In genomic region chr3:6680119-6680806, GRCh38 we compare ENCODE assay signal across 17 cellular contexts.
DNase-seq lines count a peak whose midpoint lies in the region; ATAC-seq, FAIRE-seq and TF ChIP-seq lines count a peak whose summit lies in the region.
"Had no signal": no experiment of that assay in that cellular context is flagged by ENCODE, and none has a peak within 500 bp of the region (broad histone marks: within the 10 kb centered on the region; RNA-seq: fewer than 3 reads in every experiment).

No MANE protein-coding gene starts in this region.

- peak; percentile 69 for FAIRE-seq in GM12892 (lab: Jason Lieb, UNC)

- no peak overlapping the region for H3K27ac ChIP-seq in caudate nucleus (ENCODE audit: low read depth, low read length)

- no peak for TF ChIP-seq POLR2A in GM12892 (IDR thresholded peaks at IDR 0.05; ENCODE audit: low read depth, low read length)

- DNase-seq in GM12892 (ENCODE audit: insufficient read length) (peak; percentile 4), mucosa of gallbladder (ENCODE audit: low spot score) (no peak), SHP77 treated with DMSO at 0.1 percent for 48 hours (lab: John Stamatoyannopoulos, UW) (no peak), SHP77 (lab: John Stamatoyannopoulos, UW) (no peak), caudate nucleus (lab: John Stamatoyannopoulos, UW) (no peak)
- DNase-seq: activated T-cell treated with anti-CD3 and anti-CD28 coated beads for 4 hours; anterior cingulate cortex; DND-41; effector memory CD8-positive, alpha-beta T cell; HCEC 1CT; NCI-H510A; stimulated activated CD4-positive, alpha-beta T cell treated with anti-CD3 and anti-CD28 coated beads, Interleukin-15, amount 100 ng/mL, for 24 hours had no signal

- peak; percentile 84 for ATAC-seq in GM19372 (IDR thresholded peaks at IDR 0.05; ENCODE audit: low read depth, unreplicated experiment)
- peak; percentile 93 for ATAC-seq in HG02678 (IDR thresholded peaks at IDR 0.05; ENCODE audit: unreplicated experiment)
- peak; percentile 59 for ATAC-seq in HG03439 (IDR thresholded peaks at IDR 0.05; ENCODE audit: unreplicated experiment)
- ATAC-seq: effector memory CD8-positive, alpha-beta T cell; Right ventricle myocardium inferior; stimulated activated effector memory CD8-positive, alpha-beta T cell treated with anti-CD3 and anti-CD28 coated beads, Interleukin-12 subunit alpha, Interleukin-12 subunit beta, amount 100 ng/mL, for 72 hours had no signal
